In genomic region chr4:125316391-125316780, GRCh38 we compare ENCODE assay signal across 8 cellular contexts. TPM values are rescaled to one million over a fixed set of nuclear protein-coding genes. Genes with fewer than 3 reads are reported as not detected.
DNase-seq lines count a peak whose midpoint lies in the region; ATAC-seq and TF ChIP-seq lines count a peak whose summit lies in the region.

No MANE protein-coding gene starts in this region.

- H3K9me3 Mint-ChIP-seq in T-cell (no peaks in the 10 kb centered on the region), natural killer cell (peaks cover 0 to 2% of the 10 kb centered on the region in 2 donors)

- DNase-seq in NCI-H2227 (lab: John Stamatoyannopoulos, UW; ENCODE audit: unreplicated experiment) (peak; percentile 11), NCI-H2227 treated with DMSO at 0.1 percent for 48 hours (lab: John Stamatoyannopoulos, UW) (no peak), T-cell (no peak), fibroblast of gingiva (ENCODE audit: low read depth) (peak; percentile 31), natural killer cell (peak; percentile 22), HT-29 (ENCODE audit: low spot score) (no peak)
- no peak for DNase-seq in stimulated activated naive CD4-positive, alpha-beta T cell (lab: John Stamatoyannopoulos, UW)

- H3K27ac Mint-ChIP-seq in T-cell (no peak overlapping the region), natural killer cell (peak overlapping the region; percentile 78 to 92)

- CTCF ChIA-PET in T-cell (lab: Charles Lee) = no interaction called here

- ATAC-seq in T-cell (replicated peaks in 1 of 4) (no peak), natural killer cell (no peak), GM21390 (IDR thresholded peaks at IDR 0.05; ENCODE audit: unreplicated experiment) (no peak)

- intact Hi-C loops in natural killer cell (cut with micrococcal nuclease) = loop anchor here (10.0 kb wide), 1 partner anchor 148 kb away; no protein-coding TSS in a partner anchor

- no peak for TF ChIP-seq CTCF in natural killer cell (IDR thresholded peaks at IDR 0.05)

- POLR2A ChIA-PET in T-cell (lab: Charles Lee) = no interaction called here

- H3K36me3 Mint-ChIP-seq in T-cell (no peaks in the 10 kb centered on the region), natural killer cell (no peaks in the 10 kb centered on the region)

- peak overlapping the region; percentile 73 to 83 (median 80) for H3K4me3 Mint-ChIP-seq in T-cell
- H3K4me3 Mint-ChIP-seq in natural killer cell = peak overlapping the region; percentile 96

- H3K4me1 Mint-ChIP-seq in T-cell = peaks cover 32 to 36% (median 35%) of the 10 kb centered on the region in 3 donors
- peaks cover 47 to 57% of the 10 kb centered on the region in 2 donors for H3K4me1 Mint-ChIP-seq in natural killer cell

- H3K27me3 Mint-ChIP-seq in T-cell = peaks cover 57 to 64% of the 10 kb centered on the region in 2 donors
- H3K27me3 Mint-ChIP-seq in natural killer cell (ENCODE audit: low read depth in 2 of 2) = peaks cover 5 to 11% of the 10 kb centered on the region in 2 donors

RNA-seq across cellular contexts. Expression of gene FAT4, which starts 1.6 kb away (rescaled TPM):
- total RNA-seq in T-cell (under 1 TPM; 0.02 to 0.19 (median 0.06) TPM), natural killer cell (1 to 10 TPM; 4.5 to 8.0 (median 5.1) TPM)
- total RNA-seq in HT-29 (2014; rRNA removed; shearing (Covaris generic)) = not detected in 2 replicates

Comparison
In these comparisons a context has a peak if more than half of its experiments do, and no peak if none do; other contexts are left out.
1. DNase-seq: peak in NCI-H2227 (single experiment), fibroblast of gingiva (single experiment) and natural killer cell (single experiment); none in NCI-H2227 treated with DMSO at 0.1 percent for 48 hours (single experiment), T-cell (0 of 34), HT-29 (single experiment) and stimulated activated naive CD4-positive, alpha-beta T cell (0 of 6).
2. H3K27ac Mint-ChIP-seq: peak in natural killer cell (2 of 2); none in T-cell (0 of 2).